In the genomic region with DNA sequence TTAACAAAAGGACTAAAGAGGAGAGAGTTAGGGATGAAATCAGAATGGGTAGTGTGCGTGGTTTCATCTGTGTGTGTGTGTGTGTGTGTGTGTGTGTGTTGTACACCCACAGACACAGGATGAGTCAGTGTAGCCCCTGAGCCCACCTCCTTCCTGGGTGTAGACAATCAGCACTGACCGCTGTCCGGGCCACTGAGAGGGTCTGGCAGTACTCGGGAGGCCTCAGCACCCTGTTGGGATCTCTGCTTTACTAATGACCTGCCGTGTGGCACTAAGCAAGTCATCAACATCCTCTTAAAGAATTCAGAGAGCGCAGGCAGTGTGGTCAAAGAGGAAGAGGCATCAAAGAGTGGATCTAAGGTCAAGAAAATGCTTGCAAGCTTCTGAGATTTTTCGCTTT, we compare ENCODE assay signal across 18 cellular contexts.
"Had no signal": no experiment of that assay in that cellular context is flagged by ENCODE, and none has a peak within 500 bp of the region (broad histone marks: within the 10 kb centered on the region; RNA-seq: fewer than 3 reads in every experiment).

No MANE protein-coding gene starts in this region.

- FAIRE-seq: bronchial epithelial cell had no signal

- H3K4me2 ChIP-seq: PC-9 had no signal

- DNase-seq: activated CD4-positive, alpha-beta T cell treated with anti-CD3 and anti-CD28 coated beads, Interleukin-2, amount 10 ng/mL, durations not matched to agents 24 days and 14 days; activated CD4-positive, alpha-beta T cell treated with anti-CD3 and anti-CD28 coated beads, Interleukin-2, amount 50 U/mL, for 48 hours; activated CD4-positive, CD25-positive, alpha-beta regulatory T cell treated with anti-CD3 and anti-CD28 coated beads, Interleukin-2, amount 50 U/mL, for 72 hours; activated CD8-positive, alpha-beta memory T cell treated with anti-CD3 and anti-CD28 coated beads, Interleukin-2, amount 10 ng/mL, durations not matched to agents 7 days and 5 days; activated effector memory CD4-positive, alpha-beta T cell treated with Interleukin-2 at 50 U/mL for 16 hours; activated naive CD4-positive, alpha-beta T cell; activated T-cell treated with anti-CD3 and anti-CD28 coated beads, Interleukin-2, amount 50 U/mL, for 24 hours; KG1; NCI-H1105; NCI-H1436 treated with DMSO at 0.1 percent for 48 hours; NCI-H187; NCI-H2081; NCI-H510A treated with DMSO at 0.1 percent for 48 hours; PC-9; SIG-M5; T-helper 17 cell; T-helper 9 cell had no signal

- H3K4me3 ChIP-seq: PC-9 had no signal

- H2AFZ ChIP-seq: PC-9 had no signal

- H3K27ac ChIP-seq: PC-9 had no signal
